Comparison of ENCODE assay signal across 26 cellular contexts in the genomic region with DNA sequence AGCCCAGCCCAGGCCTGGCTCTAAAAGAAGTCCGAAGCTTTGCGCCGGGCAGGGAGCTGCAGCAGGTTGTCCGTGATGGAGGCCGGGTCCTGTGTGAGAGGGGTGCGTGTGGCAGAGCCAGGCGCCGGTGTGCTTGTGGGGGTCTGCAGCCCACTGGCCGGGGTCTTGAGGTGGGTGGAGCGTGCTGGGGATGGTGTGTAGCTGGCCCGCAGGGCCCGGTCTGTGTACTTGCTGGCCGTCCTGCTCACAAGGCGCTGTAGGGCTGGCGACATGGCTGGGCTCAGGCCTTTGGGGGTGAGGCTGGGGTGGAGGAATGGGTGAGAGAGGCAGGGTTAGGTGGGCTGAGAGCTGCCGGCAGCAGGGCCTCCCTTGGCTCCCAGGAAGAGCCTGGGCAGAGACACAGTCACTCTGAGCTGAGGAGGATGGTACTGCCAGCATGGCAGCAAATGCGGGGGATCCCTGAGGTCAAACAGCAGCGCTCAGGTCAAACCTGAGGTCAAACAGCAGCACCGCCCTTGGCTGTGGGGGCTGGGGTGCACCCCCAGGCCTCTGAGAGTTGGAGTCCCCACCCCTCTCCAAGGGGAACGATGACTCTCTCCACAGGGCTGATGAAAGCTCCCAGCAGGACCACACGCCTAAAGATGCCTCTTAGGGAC. TPM values are rescaled to one million over a fixed set of nuclear protein-coding genes. Genes with fewer than 3 reads are reported as not detected.
"Had no signal": no experiment of that assay in that cellular context is flagged by ENCODE, and none has a peak within 500 bp of the region (broad histone marks: within the 10 kb centered on the region; RNA-seq: fewer than 3 reads in every experiment).

No MANE protein-coding gene starts in this region.

- H3K4me1 ChIP-seq: colonic mucosa, right atrium auricular region had no signal

- H3K9me3 ChIP-seq: colonic mucosa, neutrophil, right atrium auricular region had no signal

- H3K4me3 ChIP-seq: colonic mucosa, right atrium auricular region had no signal

- H3K27me3 Mint-ChIP-seq: naive thymus-derived CD8-positive, alpha-beta T cell had no signal

- ATAC-seq: left lobe of liver; naive thymus-derived CD8-positive, alpha-beta T cell; stimulated activated effector memory CD8-positive, alpha-beta T cell treated with anti-CD3 and anti-CD28 coated beads, Interleukin-12 subunit alpha, Interleukin-12 subunit beta, amount 100 ng/mL, for 72 hours had no signal

- H3K27ac ChIP-seq: colonic mucosa, neutrophil, right atrium auricular region had no signal

- H3K27me3 ChIP-seq: colonic mucosa, neutrophil, right atrium auricular region had no signal

- DNase-seq: cerebellar nuclear complex; colonic mucosa; dermis blood vessel endothelial cell; foreskin melanocyte; head of caudate nucleus; hippocampal formation; kidney glomerular epithelial cell; mammary epithelial cell; naive thymus-derived CD8-positive, alpha-beta T cell; posterior cingulate gyrus; small intestine; stimulated activated CD4-positive, alpha-beta T cell treated with anti-CD3 and anti-CD28 coated beads, Interleukin-4, amount 100 ng/mL, for 1 hour; stimulated activated CD8-positive, alpha-beta memory T cell treated with anti-CD3 and anti-CD28 coated beads, Interleukin-4, amount 100 ng/mL, for 48 hours; trophoblast cell had no signal

- H3K4me3 Mint-ChIP-seq: naive thymus-derived CD8-positive, alpha-beta T cell; stimulated activated effector memory CD8-positive, alpha-beta T cell treated with anti-CD3 and anti-CD28 coated beads, Interleukin-12 subunit alpha, Interleukin-12 subunit beta, amount 100 ng/mL, for 72 hours had no signal

- H3K9me3 Mint-ChIP-seq: naive thymus-derived CD8-positive, alpha-beta T cell; stimulated activated effector memory CD8-positive, alpha-beta T cell treated with anti-CD3 and anti-CD28 coated beads, Interleukin-12 subunit alpha, Interleukin-12 subunit beta, amount 100 ng/mL, for 72 hours had no signal

RNA-seq across cellular contexts. Expression of a gene that starts 3.2 kb away (rescaled TPM):
- total RNA-seq: colonic mucosa; dermis blood vessel endothelial cell; left lobe of liver; lower leg skin; mesenteric fat pad; naive thymus-derived CD8-positive, alpha-beta T cell; osteocyte; right atrium auricular region; urinary bladder had no signal
- polyA plus RNA-seq: mammary epithelial cell; naive thymus-derived CD8-positive, alpha-beta T cell; neural cell had no signal

RNA-seq across cellular contexts. Expression of a gene that starts 15.8 kb away (rescaled TPM):
- total RNA-seq: colonic mucosa; dermis blood vessel endothelial cell; left lobe of liver; mammary epithelial cell; mesenteric fat pad; mononuclear cell; naive thymus-derived CD8-positive, alpha-beta T cell; osteocyte; right atrium auricular region; urinary bladder had no signal
- polyA plus RNA-seq: esophagus; mammary epithelial cell; naive thymus-derived CD8-positive, alpha-beta T cell; neural cell; small intestine; thymus; urinary bladder had no signal
